In the genomic region with DNA sequence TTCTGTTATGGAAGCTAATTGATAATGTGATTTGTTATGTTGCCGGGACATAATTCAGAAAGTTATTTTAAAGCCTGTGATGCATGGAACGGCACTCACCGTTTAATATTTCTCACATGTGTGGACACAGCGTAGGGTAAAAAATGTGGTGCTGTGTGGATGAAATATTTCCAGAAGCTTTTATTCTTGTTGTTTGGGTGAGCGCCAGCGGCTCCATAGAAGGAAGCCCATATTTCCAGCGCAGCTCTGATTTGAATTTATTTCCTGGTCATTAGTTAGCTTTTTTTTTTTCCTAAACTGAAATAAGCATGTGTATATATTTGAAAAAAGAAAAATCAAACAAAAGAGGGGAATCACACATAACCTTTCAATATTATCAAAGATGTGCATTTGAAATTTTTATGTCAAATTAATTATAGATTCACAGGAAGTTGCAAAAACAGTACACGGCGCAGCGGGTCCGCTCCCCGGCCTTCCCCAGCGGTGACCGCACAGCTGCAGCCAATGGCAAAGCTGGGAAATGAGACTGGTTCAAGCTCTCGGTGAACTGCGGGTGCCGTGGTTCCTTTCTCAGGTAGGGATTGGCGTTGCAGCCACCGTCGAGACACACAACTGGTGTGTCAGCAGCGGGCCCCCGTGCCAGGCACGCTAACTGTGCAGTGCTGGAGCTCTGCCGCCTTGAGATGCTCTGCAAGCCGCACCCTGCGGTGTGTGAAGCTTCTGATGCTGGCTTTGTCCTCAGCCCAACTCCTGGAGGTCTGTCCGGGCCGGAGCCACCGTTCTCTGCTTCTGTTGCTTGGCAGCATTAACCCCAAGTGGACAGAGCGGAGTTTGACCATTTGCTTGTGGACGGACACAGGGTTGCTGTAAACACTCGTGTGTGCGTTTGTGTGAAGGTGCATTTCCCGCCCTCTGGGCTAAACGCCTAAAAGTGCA, we compare ENCODE assay signal across 3 cellular contexts.
TF ChIP-seq lines count a peak whose summit lies in the region.

No MANE protein-coding gene starts in this region.

TF ChIP-seq in SK-N-SH, 30 proteins besides CTCF, POLR2A, EP300 and RAD21 (continues in another document):
- TF ChIP-seq JUND (IDR thresholded peaks at IDR 0.05) (no peak), YY1 (IDR thresholded peaks at IDR 0.05; ENCODE audit: low read depth) (no peak), FOSL2 (IDR thresholded peaks at IDR 0.05; ENCODE audit: borderline replicate concordance, low read depth) (no peak), NFIC (IDR thresholded peaks at IDR 0.05; ENCODE audit: borderline replicate concordance) (no peak), RFX5 (IDR thresholded peaks at IDR 0.05; ENCODE audit: low read length) (no peak), FOXJ3 (CRISPR knock-in tag; IDR thresholded peaks at IDR 0.05) (no peak)
- TF ChIP-seq, protein P1, sequence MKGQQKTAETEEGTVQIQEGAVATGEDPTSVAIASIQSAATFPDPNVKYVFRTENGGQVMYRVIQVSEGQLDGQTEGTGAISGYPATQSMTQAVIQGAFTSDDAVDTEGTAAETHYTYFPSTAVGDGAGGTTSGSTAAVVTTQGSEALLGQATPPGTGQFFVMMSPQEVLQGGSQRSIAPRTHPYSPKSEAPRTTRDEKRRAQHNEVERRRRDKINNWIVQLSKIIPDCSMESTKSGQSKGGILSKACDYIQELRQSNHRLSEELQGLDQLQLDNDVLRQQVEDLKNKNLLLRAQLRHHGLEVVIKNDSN (IDR thresholded peaks at IDR 0.05; ENCODE audit: borderline replicate concordance, low read depth): no peak
- TF ChIP-seq, protein P2, sequence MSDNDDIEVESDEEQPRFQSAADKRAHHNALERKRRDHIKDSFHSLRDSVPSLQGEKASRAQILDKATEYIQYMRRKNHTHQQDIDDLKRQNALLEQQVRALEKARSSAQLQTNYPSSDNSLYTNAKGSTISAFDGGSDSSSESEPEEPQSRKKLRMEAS (IDR thresholded peaks at IDR 0.05; ENCODE audit: low read depth): no peak
- TF ChIP-seq, protein P3, sequence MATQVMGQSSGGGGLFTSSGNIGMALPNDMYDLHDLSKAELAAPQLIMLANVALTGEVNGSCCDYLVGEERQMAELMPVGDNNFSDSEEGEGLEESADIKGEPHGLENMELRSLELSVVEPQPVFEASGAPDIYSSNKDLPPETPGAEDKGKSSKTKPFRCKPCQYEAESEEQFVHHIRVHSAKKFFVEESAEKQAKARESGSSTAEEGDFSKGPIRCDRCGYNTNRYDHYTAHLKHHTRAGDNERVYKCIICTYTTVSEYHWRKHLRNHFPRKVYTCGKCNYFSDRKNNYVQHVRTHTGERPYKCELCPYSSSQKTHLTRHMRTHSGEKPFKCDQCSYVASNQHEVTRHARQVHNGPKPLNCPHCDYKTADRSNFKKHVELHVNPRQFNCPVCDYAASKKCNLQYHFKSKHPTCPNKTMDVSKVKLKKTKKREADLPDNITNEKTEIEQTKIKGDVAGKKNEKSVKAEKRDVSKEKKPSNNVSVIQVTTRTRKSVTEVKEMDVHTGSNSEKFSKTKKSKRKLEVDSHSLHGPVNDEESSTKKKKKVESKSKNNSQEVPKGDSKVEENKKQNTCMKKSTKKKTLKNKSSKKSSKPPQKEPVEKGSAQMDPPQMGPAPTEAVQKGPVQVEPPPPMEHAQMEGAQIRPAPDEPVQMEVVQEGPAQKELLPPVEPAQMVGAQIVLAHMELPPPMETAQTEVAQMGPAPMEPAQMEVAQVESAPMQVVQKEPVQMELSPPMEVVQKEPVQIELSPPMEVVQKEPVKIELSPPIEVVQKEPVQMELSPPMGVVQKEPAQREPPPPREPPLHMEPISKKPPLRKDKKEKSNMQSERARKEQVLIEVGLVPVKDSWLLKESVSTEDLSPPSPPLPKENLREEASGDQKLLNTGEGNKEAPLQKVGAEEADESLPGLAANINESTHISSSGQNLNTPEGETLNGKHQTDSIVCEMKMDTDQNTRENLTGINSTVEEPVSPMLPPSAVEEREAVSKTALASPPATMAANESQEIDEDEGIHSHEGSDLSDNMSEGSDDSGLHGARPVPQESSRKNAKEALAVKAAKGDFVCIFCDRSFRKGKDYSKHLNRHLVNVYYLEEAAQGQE (IDR thresholded peaks at IDR 0.05; ENCODE audit: low read depth, low read length): no peak
- TF ChIP-seq, protein P4, sequence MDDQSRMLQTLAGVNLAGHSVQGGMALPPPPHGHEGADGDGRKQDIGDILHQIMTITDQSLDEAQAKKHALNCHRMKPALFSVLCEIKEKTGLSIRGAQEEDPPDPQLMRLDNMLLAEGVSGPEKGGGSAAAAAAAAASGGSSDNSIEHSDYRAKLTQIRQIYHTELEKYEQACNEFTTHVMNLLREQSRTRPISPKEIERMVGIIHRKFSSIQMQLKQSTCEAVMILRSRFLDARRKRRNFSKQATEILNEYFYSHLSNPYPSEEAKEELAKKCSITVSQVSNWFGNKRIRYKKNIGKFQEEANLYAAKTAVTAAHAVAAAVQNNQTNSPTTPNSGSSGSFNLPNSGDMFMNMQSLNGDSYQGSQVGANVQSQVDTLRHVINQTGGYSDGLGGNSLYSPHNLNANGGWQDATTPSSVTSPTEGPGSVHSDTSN (IDR thresholded peaks at IDR 0.05): no peak

TF ChIP-seq in SK-N-SH treated with all-trans-retinoic acid at 6 μM for 48 hours, 23 proteins besides CTCF, POLR2A, EP300 and RAD21:
- TF ChIP-seq OSR1 (CRISPR knock-in tag; IDR thresholded peaks at IDR 0.05): no peak
- no peak for TF ChIP-seq CSDC2 (CRISPR knock-in tag; IDR thresholded peaks at IDR 0.05)
- no peak for TF ChIP-seq ZNF565 (CRISPR knock-in tag; conservative IDR thresholded peaks at IDR 0.05; ENCODE audit: low read depth)
- TF ChIP-seq TOX (CRISPR knock-in tag; IDR thresholded peaks at IDR 0.05; ENCODE audit: borderline replicate concordance): no peak
- TF ChIP-seq GLIS3 (CRISPR knock-in tag; IDR thresholded peaks at IDR 0.05): no peak
- TF ChIP-seq ZFP30 (CRISPR knock-in tag; IDR thresholded peaks at IDR 0.05): no peak
- TF ChIP-seq, protein P5, sequence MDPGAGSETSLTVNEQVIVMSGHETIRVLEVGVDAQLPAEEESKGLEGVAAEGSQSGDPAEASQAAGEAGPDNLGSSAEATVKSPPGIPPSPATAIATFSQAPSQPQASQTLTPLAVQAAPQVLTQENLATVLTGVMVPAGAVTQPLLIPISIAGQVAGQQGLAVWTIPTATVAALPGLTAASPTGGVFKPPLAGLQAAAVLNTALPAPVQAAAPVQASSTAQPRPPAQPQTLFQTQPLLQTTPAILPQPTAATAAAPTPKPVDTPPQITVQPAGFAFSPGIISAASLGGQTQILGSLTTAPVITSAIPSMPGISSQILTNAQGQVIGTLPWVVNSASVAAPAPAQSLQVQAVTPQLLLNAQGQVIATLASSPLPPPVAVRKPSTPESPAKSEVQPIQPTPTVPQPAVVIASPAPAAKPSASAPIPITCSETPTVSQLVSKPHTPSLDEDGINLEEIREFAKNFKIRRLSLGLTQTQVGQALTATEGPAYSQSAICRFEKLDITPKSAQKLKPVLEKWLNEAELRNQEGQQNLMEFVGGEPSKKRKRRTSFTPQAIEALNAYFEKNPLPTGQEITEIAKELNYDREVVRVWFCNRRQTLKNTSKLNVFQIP (CRISPR knock-in tag; IDR thresholded peaks at IDR 0.05; ENCODE audit: borderline replicate concordance, low read depth): no peak
- TF ChIP-seq RARB (CRISPR knock-in tag; IDR thresholded peaks at IDR 0.05): no peak

TF ChIP-seq in IMR-90, 13 proteins besides CTCF, POLR2A, EP300 and RAD21:
- TF ChIP-seq NFE2L2 (IDR thresholded peaks at IDR 0.05; ENCODE audit: low read depth, low read length): no peak
- TF ChIP-seq FOS (IDR thresholded peaks at IDR 0.05; ENCODE audit: low read depth, low read length): no peak
- no peak for TF ChIP-seq CEBPB (IDR thresholded peaks at IDR 0.05; ENCODE audit: low read depth, low read length)
- no peak for TF ChIP-seq RCOR1 (IDR thresholded peaks at IDR 0.05; ENCODE audit: insufficient replicate concordance, low read length)
- no peak for TF ChIP-seq CHD1 (IDR thresholded peaks at IDR 0.05; ENCODE audit: low read depth, low read length)
- TF ChIP-seq BHLHE40 (IDR thresholded peaks at IDR 0.05; ENCODE audit: low read depth, low read length): no peak
- no peak for TF ChIP-seq SMC3 (IDR thresholded peaks at IDR 0.05; ENCODE audit: low read depth, low read length)
- TF ChIP-seq MAZ (IDR thresholded peaks at IDR 0.05; ENCODE audit: borderline replicate concordance, low read depth, low read length): no peak
- TF ChIP-seq, protein P6, sequence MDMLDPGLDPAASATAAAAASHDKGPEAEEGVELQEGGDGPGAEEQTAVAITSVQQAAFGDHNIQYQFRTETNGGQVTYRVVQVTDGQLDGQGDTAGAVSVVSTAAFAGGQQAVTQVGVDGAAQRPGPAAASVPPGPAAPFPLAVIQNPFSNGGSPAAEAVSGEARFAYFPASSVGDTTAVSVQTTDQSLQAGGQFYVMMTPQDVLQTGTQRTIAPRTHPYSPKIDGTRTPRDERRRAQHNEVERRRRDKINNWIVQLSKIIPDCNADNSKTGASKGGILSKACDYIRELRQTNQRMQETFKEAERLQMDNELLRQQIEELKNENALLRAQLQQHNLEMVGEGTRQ (IDR thresholded peaks at IDR 0.05; ENCODE audit: low read depth, low read length): no peak
- TF ChIP-seq MXI1 (IDR thresholded peaks at IDR 0.05; ENCODE audit: borderline replicate concordance, low read depth, low read length): no peak
- TF ChIP-seq MAFK (IDR thresholded peaks at IDR 0.05; ENCODE audit: low read depth, low read length): no peak
- TF ChIP-seq, protein P7, sequence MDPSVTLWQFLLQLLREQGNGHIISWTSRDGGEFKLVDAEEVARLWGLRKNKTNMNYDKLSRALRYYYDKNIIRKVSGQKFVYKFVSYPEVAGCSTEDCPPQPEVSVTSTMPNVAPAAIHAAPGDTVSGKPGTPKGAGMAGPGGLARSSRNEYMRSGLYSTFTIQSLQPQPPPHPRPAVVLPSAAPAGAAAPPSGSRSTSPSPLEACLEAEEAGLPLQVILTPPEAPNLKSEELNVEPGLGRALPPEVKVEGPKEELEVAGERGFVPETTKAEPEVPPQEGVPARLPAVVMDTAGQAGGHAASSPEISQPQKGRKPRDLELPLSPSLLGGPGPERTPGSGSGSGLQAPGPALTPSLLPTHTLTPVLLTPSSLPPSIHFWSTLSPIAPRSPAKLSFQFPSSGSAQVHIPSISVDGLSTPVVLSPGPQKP (IDR thresholded peaks at IDR 0.05; ENCODE audit: borderline replicate concordance, low read depth, low read length): no peak
- TF ChIP-seq RFX5 (IDR thresholded peaks at IDR 0.05; ENCODE audit: low read depth, low read length): no peak
